ENCODE assay signal across 8 cellular contexts in genomic region chr6:135496805-135497411, GRCh38. TPM values are rescaled to one million over a fixed set of nuclear protein-coding genes. Genes with fewer than 3 reads are reported as not detected.
DNase-seq lines count a peak whose midpoint lies in the region; ATAC-seq and TF ChIP-seq lines count a peak whose summit lies in the region.

No MANE protein-coding gene starts in this region.

- no peaks in the 10 kb centered on the region for H3K9me2 ChIP-seq in SK-N-SH

- H3K9me3 Mint-ChIP-seq in activated naive CD4-positive, alpha-beta T cell treated with anti-CD3 and anti-CD28 coated beads, Interleukin-2, amount 10 ng/mL, durations not matched to agents 7 days and 5 days, result no peaks in the 10 kb centered on the region

- H3K9me3 ChIP-seq in SK-N-SH (no peaks in the 10 kb centered on the region), transverse colon (no peaks in the 10 kb centered on the region)

- CTCF ChIA-PET in SK-N-SH (lab: Yijun Ruan, JAX), result interaction anchor here (1.4 kb wide), 1 partner anchor 10 kb away, joined by 4 read pairs; no protein-coding TSS in a partner anchor
- CTCF ChIA-PET in activated naive CD4-positive, alpha-beta T cell treated with anti-CD3 and anti-CD28 coated beads, Interleukin-2, amount 10 ng/mL, durations not matched to agents 7 days and 5 days (lab: Charles Lee), result no interaction called here

- intact Hi-C loops in transverse colon (cut with DNase I; ENCODE audit: low total_unique reads), result no loop called here

- H3K27me3 ChIP-seq in SK-N-SH (ENCODE audit: insufficient read depth) (no peaks in the 10 kb centered on the region), layer of hippocampus (ENCODE audit: control insufficient read depth, insufficient read depth, low read length) (no peaks in the 10 kb centered on the region), transverse colon (no peaks in the 10 kb centered on the region)

- H2AFZ ChIP-seq in SK-N-SH (ENCODE audit: low read depth), result peak overlapping the region; percentile 73

- peaks cover 7% of the 10 kb centered on the region for H3K36me3 Mint-ChIP-seq in activated naive CD4-positive, alpha-beta T cell treated with anti-CD3 and anti-CD28 coated beads, Interleukin-2, amount 10 ng/mL, durations not matched to agents 7 days and 5 days

- TF ChIP-seq POLR2A in transverse colon (IDR thresholded peaks at IDR 0.05), result no peak

- H3K36me3 ChIP-seq in SK-N-SH (replicated peaks in 1 of 2; ENCODE audit: control insufficient read depth in 1 of 2, insufficient read depth in 2 of 2, low read length in 1 of 2) (peaks cover 3 to 18% of the 10 kb centered on the region in 2 experiments), transverse colon (no peaks in the 10 kb centered on the region)

- H3K79me2 ChIP-seq in SK-N-SH (ENCODE audit: insufficient read depth), result peaks cover 42% of the 10 kb centered on the region

- peak overlapping the region; percentile 100 for H3K9ac ChIP-seq in SK-N-SH

- TF ChIP-seq EP300 in SK-N-SH (IDR thresholded peaks at IDR 0.05; ENCODE audit: borderline replicate concordance in 1 of 2, low read depth in 1 of 2, low read length in 1 of 2) (no peak), transverse colon (IDR thresholded peaks at IDR 0.05; ENCODE audit: low read depth) (no peak)

- no peak for TF ChIP-seq RAD21 in SK-N-SH (IDR thresholded peaks at IDR 0.05; ENCODE audit: low read length)

- H3K4me3 ChIP-seq in SK-N-SH (ENCODE audit: low read depth in 2 of 2, low read length in 1 of 2), result peak overlapping the region; percentile 70 to 92
- peak overlapping the region; percentile 55 to 98 (median 83) for H3K4me3 ChIP-seq in transverse colon

- H3K4me1 Mint-ChIP-seq in activated naive CD4-positive, alpha-beta T cell treated with anti-CD3 and anti-CD28 coated beads, Interleukin-2, amount 10 ng/mL, durations not matched to agents 7 days and 5 days, result peaks cover 16% of the 10 kb centered on the region

- DNase-seq in SK-N-SH (no peak), transverse colon (no peak), NCI-H128 (lab: John Stamatoyannopoulos, UW; ENCODE audit: unreplicated experiment) (no peak)
- DNase-seq in stimulated activated CD4-positive, alpha-beta T cell treated with anti-CD3 and anti-CD28 coated beads, Interleukin-2, amount 100 ng/mL, for 48 hours, result no peak
- DNase-seq in activated naive CD4-positive, alpha-beta T cell treated with anti-CD3 and anti-CD28 coated beads, Interleukin-2, amount 10 ng/mL, durations not matched to agents 7 days and 5 days, result no peak

- H3K27me3 Mint-ChIP-seq in activated naive CD4-positive, alpha-beta T cell treated with anti-CD3 and anti-CD28 coated beads, Interleukin-2, amount 10 ng/mL, durations not matched to agents 7 days and 5 days, result no peaks in the 10 kb centered on the region

- no peak for ATAC-seq in SK-N-SH treated with all-trans-retinoic acid at 6 μM for 48 hours

- WGBS in SK-N-SH (ENCODE audit: low lambda C conversion rate), result 6% methylated on average over 9 of the region's 9 CpGs
- 2% methylated on average over 9 of the region's 9 CpGs for WGBS in adipose tissue, 3 donors
- WGBS in transverse colon (ENCODE audit: low coverage in 1 of 2), 2 donors, result 1 to 2% methylated on average over 9 of the region's 9 CpGs

- H3K27ac ChIP-seq in SK-N-SH (ENCODE audit: low read depth in 2 of 2, low read length in 1 of 2) (peak overlapping the region; percentile 98 to 100), adipose tissue (ENCODE audit: low read depth, low read length) (peak overlapping the region; percentile 96), layer of hippocampus (ENCODE audit: low read depth, low read length) (peak overlapping the region; percentile 97), transverse colon (peak overlapping the region; percentile 94 to 99 (median 98))

- no peak overlapping the region for H3K4me3 Mint-ChIP-seq in activated naive CD4-positive, alpha-beta T cell treated with anti-CD3 and anti-CD28 coated beads, Interleukin-2, amount 10 ng/mL, durations not matched to agents 7 days and 5 days

- TF ChIP-seq CTCF in SK-N-SH (IDR thresholded peaks at IDR 0.05) (no peak), transverse colon (IDR thresholded peaks at IDR 0.05) (no peak)

- peaks cover 9 to 11% of the 10 kb centered on the region in 2 experiments; a peak in 3 of 4 replicates for H3K4me1 ChIP-seq in SK-N-SH (ENCODE audit: control insufficient read depth in 1 of 2, insufficient read depth in 2 of 2, low read depth in 1 of 2, low read length in 1 of 2)
- H3K4me1 ChIP-seq in transverse colon, result peaks cover 5 to 22% (median 10%) of the 10 kb centered on the region in 4 donors

- peaks cover 19% of the 10 kb centered on the region for H3F3A ChIP-seq in SK-N-SH (replicated peaks; ENCODE audit: insufficient read depth)

- in situ Hi-C loops in transverse colon (cut with MboI; ENCODE audit: low pct_ligation_motif_present in 1 of 4, low pct_unique_long_range_greater_than_20kb in 1 of 4, low sequenced_read_pairs in 3 of 4), result no loop called here

- 0 out of 2 replicates have a peak, but pooled peaks cover 3% of the 10 kb centered on the region for H4K20me1 ChIP-seq in SK-N-SH (ENCODE audit: insufficient read depth)

- H3K4me2 ChIP-seq in SK-N-SH, result peak overlapping the region; percentile 80; the same call in 1 of the 2 replicates

- no peak overlapping the region for H3K27ac Mint-ChIP-seq in activated naive CD4-positive, alpha-beta T cell treated with anti-CD3 and anti-CD28 coated beads, Interleukin-2, amount 10 ng/mL, durations not matched to agents 7 days and 5 days

- POLR2A ChIA-PET in SK-N-SH (lab: Yijun Ruan, JAX), result no interaction called here

TF ChIP-seq in SK-N-SH, 30 proteins besides CTCF, POLR2A, EP300 and RAD21 (continues in another document):
- TF ChIP-seq ELF1 (IDR thresholded peaks at IDR 0.05) (no peak), ZBTB33 (IDR thresholded peaks at IDR 0.05; ENCODE audit: borderline replicate concordance, low read depth) (no peak), SMC3 (IDR thresholded peaks at IDR 0.05; ENCODE audit: low read depth, low read length) (no peak), MEF2A (IDR thresholded peaks at IDR 0.05; ENCODE audit: borderline replicate concordance, low read depth) (no peak), FOXJ3 (CRISPR knock-in tag; IDR thresholded peaks at IDR 0.05) (no peak)

TF ChIP-seq in SK-N-SH treated with all-trans-retinoic acid at 6 μM for 48 hours, 23 proteins besides CTCF, POLR2A, EP300 and RAD21:
- TF ChIP-seq ESRRG (CRISPR knock-in tag; IDR thresholded peaks at IDR 0.05), result no peak
TF ChIP-seq in SK-N-SH treated with all-trans-retinoic acid at 6 μM for 48 hours: peak in this region for 0.

RNA-seq across cellular contexts. Expression of gene AHI1, which starts 0.6 kb away (rescaled TPM):
- polyA plus RNA-seq in SK-N-SH (2012; rRNA removed) (7.3 and 11.9 TPM in 2 replicates), adipose tissue (1 to 10 TPM; 6.0 to 7.5 (median 6.3) TPM)
- polyA plus RNA-seq in SK-N-SH (2012; cell fraction: cytosol; rRNA removed), result 5.1 and 6.0 TPM in 2 replicates
- polyA plus RNA-seq in SK-N-SH (2012; cell fraction: nucleus; rRNA removed), result 20.6 and 42.5 TPM in 2 replicates
- 100 to 1,000 TPM in 1 of 4 donors, 10 to 100 TPM in 3; 16.2 to 119 (median 34.2) TPM for total RNA-seq in transverse colon
